ENCODE assay signal across 13 cellular contexts in the genomic region with DNA sequence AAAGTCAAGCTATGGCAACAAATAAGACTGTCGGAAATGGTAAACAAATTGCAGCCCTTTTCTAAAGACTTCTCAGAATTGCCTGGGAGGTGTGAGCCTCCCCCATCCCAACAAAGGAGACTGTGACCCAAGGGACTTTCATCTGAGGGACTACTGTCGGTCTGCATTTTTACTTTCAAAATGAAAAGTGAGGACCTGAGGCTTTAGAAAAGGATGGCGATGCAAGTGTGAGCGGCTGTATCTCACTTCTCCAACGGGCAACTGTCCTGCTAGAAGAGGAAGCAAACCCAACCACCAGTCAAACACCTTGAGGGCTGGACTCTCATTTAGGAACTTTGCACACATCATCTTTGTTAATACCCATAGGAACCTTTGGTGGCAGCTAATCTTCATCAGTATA.
A peak's percentile ranks its signal among the peaks of the same experiment; 100 is the strongest.
DNase-seq lines count a peak whose midpoint lies in the region; ATAC-seq and FAIRE-seq lines count a peak whose summit lies in the region.
"Had no signal": no experiment of that assay in that cellular context is flagged by ENCODE, and none has a peak within 500 bp of the region (broad histone marks: within the 10 kb centered on the region; RNA-seq: fewer than 3 reads in every experiment).

No MANE protein-coding gene starts in this region.

- peaks cover 5% of the 10 kb centered on the region for H3K4me1 Mint-ChIP-seq in memory B cell

- peak overlapping the region; percentile 17 for H3K4me3 Mint-ChIP-seq in memory B cell

- DNase-seq in GM18507 (ENCODE audit: extremely low spot score, insufficient read length, low read depth) (no peak), memory B cell (ENCODE audit: low spot score in 2 of 2) (no peak), mesenteric fat pad (ENCODE audit: low spot score) (no peak), NCI-H2107 treated with DMSO at 0.1 percent for 48 hours (lab: John Stamatoyannopoulos, UW; ENCODE audit: unreplicated experiment) (no peak)
- DNase-seq in stimulated activated CD4-positive, alpha-beta T cell treated with anti-CD3 and anti-CD28 coated beads, Interleukin-15, amount 100 ng/mL, for 24 hours, result no peak
- DNase-seq in activated CD4-positive, CD25-positive, alpha-beta regulatory T cell treated with anti-CD3 and anti-CD28 coated beads, Interleukin-2, amount 50 U/mL, for 72 hours, result no peak
- DNase-seq: GF-D8, KG1, NCI-H2171, psoas muscle, transverse colon had no signal

- peak; percentile 51 for ATAC-seq in GM21381 (IDR thresholded peaks at IDR 0.05; ENCODE audit: unreplicated experiment)
- peak; percentile 48 for ATAC-seq in HG03025 (IDR thresholded peaks at IDR 0.05; ENCODE audit: low FRiP score, unreplicated experiment)
- ATAC-seq in memory B cell (ENCODE audit: low read depth), result peak; percentile 52
- ATAC-seq: psoas muscle had no signal

- peaks cover 1% of the 10 kb centered on the region for H3K27me3 Mint-ChIP-seq in memory B cell

- peaks cover 5% of the 10 kb centered on the region for H3K9me3 Mint-ChIP-seq in memory B cell

- H3K36me3 Mint-ChIP-seq in memory B cell, result peaks cover 1% of the 10 kb centered on the region

- FAIRE-seq in GM18507 (lab: Jason Lieb, UNC), result peak; percentile 92

- H3K27ac Mint-ChIP-seq in memory B cell, result no peak overlapping the region
